Comparison of ENCODE assay signal across 10 cellular contexts in the genomic region with DNA sequence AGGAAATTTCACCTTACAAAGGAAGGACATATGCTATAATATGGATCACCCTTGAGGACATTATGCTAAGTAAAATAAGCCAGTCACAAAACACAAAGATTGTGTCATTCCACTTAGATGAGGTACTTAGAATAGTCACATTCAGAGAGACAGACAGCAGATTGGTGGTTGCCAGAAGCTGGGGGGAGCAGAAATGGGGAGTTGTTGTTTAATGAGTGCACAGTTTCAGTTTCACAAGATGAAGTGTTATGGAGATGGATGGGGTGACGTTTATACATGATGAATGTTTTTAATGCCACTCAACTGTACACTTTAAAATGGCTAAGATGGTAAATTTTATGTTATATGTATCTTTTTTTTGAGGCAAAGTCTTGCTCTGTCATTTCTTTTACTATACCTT. TPM values are rescaled to one million over a fixed set of nuclear protein-coding genes. Genes with fewer than 3 reads are reported as not detected.
DNase-seq lines count a peak whose midpoint lies in the region; ATAC-seq and TF ChIP-seq lines count a peak whose summit lies in the region.
"Had no signal": no experiment of that assay in that cellular context is flagged by ENCODE, and none has a peak within 500 bp of the region (broad histone marks: within the 10 kb centered on the region; RNA-seq: fewer than 3 reads in every experiment).

No MANE protein-coding gene starts in this region.

- intact Hi-C loops in PC-3 (cut with micrococcal nuclease) = no loop called here

- no peaks in the 10 kb centered on the region for H3K79me2 ChIP-seq in PC-3 (ENCODE audit: low read length)

- H3K9ac ChIP-seq in PC-3 (ENCODE audit: low read length) = no peak overlapping the region

- H3K4me3 Mint-ChIP-seq in T-helper 1 cell treated with Interleukin-12 subunit alpha and Interleukin-12 subunit beta and Interleukin-4 antibody, amounts not matched to agents 30 μg/mL and 1 μg/mL, for 36 hours = peak overlapping the region; percentile 1

- peaks cover 19% of the 10 kb centered on the region for H3K4me1 Mint-ChIP-seq in T-helper 1 cell treated with Interleukin-12 subunit alpha and Interleukin-12 subunit beta and Interleukin-4 antibody, amounts not matched to agents 30 μg/mL and 1 μg/mL, for 36 hours (ENCODE audit: low read depth)

- H3K27me3 ChIP-seq in PC-3 (ENCODE audit: low read length) = no peaks in the 10 kb centered on the region

- H3K27ac Mint-ChIP-seq in T-helper 1 cell treated with Interleukin-12 subunit alpha and Interleukin-12 subunit beta and Interleukin-4 antibody, amounts not matched to agents 30 μg/mL and 1 μg/mL, for 36 hours = peak overlapping the region; percentile 27

- peaks cover 12% of the 10 kb centered on the region for H3K36me3 Mint-ChIP-seq in T-helper 1 cell treated with Interleukin-12 subunit alpha and Interleukin-12 subunit beta and Interleukin-4 antibody, amounts not matched to agents 30 μg/mL and 1 μg/mL, for 36 hours (ENCODE audit: low read depth)

- H3K36me3 ChIP-seq in PC-3 (ENCODE audit: low read depth, low read length) = no peaks in the 10 kb centered on the region

- no peaks in the 10 kb centered on the region for H3K9me3 ChIP-seq in PC-3 (ENCODE audit: low read length)

- TF ChIP-seq CTCF in coronary artery (IDR thresholded peaks at IDR 0.05) (no peak), PC-3 (conservative IDR thresholded peaks at IDR 0.05; ENCODE audit: low read depth, low read length) (no peak)

- no peaks in the 10 kb centered on the region for H4K20me1 ChIP-seq in PC-3 (ENCODE audit: low read length)

- peak; percentile 13 for DNase-seq in kidney tubule cell (ENCODE audit: low spot score)
- no peak for DNase-seq in coronary artery (ENCODE audit: low spot score)
- DNase-seq in NCI-H446 treated with DMSO at 0.1 percent for 48 hours (lab: John Stamatoyannopoulos, UW) = no peak
- DNase-seq in PC-3 = no peak
- DNase-seq: amygdala, NCI-H1092 had no signal

- no TSS peak for BruUV-seq in PC-3 (replicated peaks; lab: Mats Ljungman, UMichigan)

- H3F3A ChIP-seq in PC-3 (ENCODE audit: low read length, unreplicated experiment) = no peaks in the 10 kb centered on the region

- H3K4me3 ChIP-seq in coronary artery = no peak overlapping the region
- no peak overlapping the region for H3K4me3 ChIP-seq in PC-3 (ENCODE audit: low read length)

- POLR2A ChIA-PET in PC-3 (lab: Charles Lee; ENCODE audit: unreplicated experiment) = no interaction called here

- CTCF ChIA-PET in PC-3 (lab: Charles Lee) = no interaction called here

- H3K4me1 ChIP-seq in PC-3 (ENCODE audit: insufficient read depth, low read length) = peaks cover 6% of the 10 kb centered on the region

- H3K27me3 Mint-ChIP-seq in T-helper 1 cell treated with Interleukin-12 subunit alpha and Interleukin-12 subunit beta and Interleukin-4 antibody, amounts not matched to agents 30 μg/mL and 1 μg/mL, for 36 hours (ENCODE audit: low read depth) = no peaks in the 10 kb centered on the region

- ATAC-seq in GM18498 (IDR thresholded peaks at IDR 0.05; ENCODE audit: unreplicated experiment) = peak; percentile 56
- peak; percentile 64 for ATAC-seq in GM21723 (IDR thresholded peaks at IDR 0.05; ENCODE audit: unreplicated experiment)
- no peak for ATAC-seq in GM21360 (IDR thresholded peaks at IDR 0.05; ENCODE audit: unreplicated experiment)
- ATAC-seq in PC-3 = no peak

- peaks cover 5% of the 10 kb centered on the region for H3K9me3 Mint-ChIP-seq in T-helper 1 cell treated with Interleukin-12 subunit alpha and Interleukin-12 subunit beta and Interleukin-4 antibody, amounts not matched to agents 30 μg/mL and 1 μg/mL, for 36 hours

- no peak overlapping the region for H3K4me2 ChIP-seq in PC-3 (ENCODE audit: low read length)

- H2AFZ ChIP-seq in PC-3 (ENCODE audit: low read length) = no peak overlapping the region

- H3K27ac ChIP-seq in coronary artery = no peak overlapping the region
- H3K27ac ChIP-seq in PC-3 (ENCODE audit: low read length) = no peak overlapping the region

- H3K9me2 ChIP-seq in PC-3 (replicated peaks; ENCODE audit: low read length) = no peaks in the 10 kb centered on the region

RNA-seq across cellular contexts. Expression of gene SPON2, which starts 14.8 kb away (rescaled TPM):
- 0.80 and 1.0 TPM in 2 replicates for total RNA-seq in PC-3 (2014; rRNA removed)

Comparison
In these comparisons a context has a peak if more than half of its experiments do, and no peak if none do; other contexts are left out.
1. ATAC-seq: peak in GM18498 (single experiment) and GM21723 (single experiment); none in GM21360 (single experiment) and PC-3 (single experiment).